11 cellular contexts compared by ENCODE assay signal in genomic region chr20:33399924-33400323, GRCh38. TPM values are rescaled to one million over a fixed set of nuclear protein-coding genes. Genes with fewer than 3 reads are reported as not detected.
DNase-seq lines count a peak whose midpoint lies in the region; ATAC-seq and TF ChIP-seq lines count a peak whose summit lies in the region.
"Had no signal": no experiment of that assay in that cellular context is flagged by ENCODE, and none has a peak within 500 bp of the region (broad histone marks: within the 10 kb centered on the region; RNA-seq: fewer than 3 reads in every experiment).

No MANE protein-coding gene starts in this region.

- H3K9me3 Mint-ChIP-seq in activated naive CD4-positive, alpha-beta T cell treated with anti-CD3 and anti-CD28 coated beads for 36 hours = no peaks in the 10 kb centered on the region
- no peaks in the 10 kb centered on the region for H3K9me3 Mint-ChIP-seq in WTC11

- TF ChIP-seq CTCF in WTC11 (IDR thresholded peaks at IDR 0.05) = no peak
- TF ChIP-seq CTCF in suprapubic skin (IDR thresholded peaks at IDR 0.05) = no peak
- no peak for TF ChIP-seq CTCF in GM20000 (IDR thresholded peaks at IDR 0.05; ENCODE audit: extremely low read depth, missing control alignments)

- H3K36me3 Mint-ChIP-seq in activated naive CD4-positive, alpha-beta T cell treated with anti-CD3 and anti-CD28 coated beads for 36 hours (ENCODE audit: low read depth) = peaks cover 6% of the 10 kb centered on the region
- peaks cover 14% of the 10 kb centered on the region for H3K36me3 Mint-ChIP-seq in WTC11

- POLR2A ChIA-PET in WTC11 (lab: Charles Lee) = no interaction called here

- intact Hi-C loops in activated naive CD4-positive, alpha-beta T cell treated with anti-CD3 and anti-CD28 coated beads for 36 hours (cut with micrococcal nuclease) = loop anchor here (2.0 kb wide), 1 partner anchor 267 kb away; the partner anchor contains the start of gene ACTL10

- peak overlapping the region; percentile 94 for H3K4me3 Mint-ChIP-seq in activated naive CD4-positive, alpha-beta T cell treated with anti-CD3 and anti-CD28 coated beads for 36 hours
- peak overlapping the region; percentile 93 for H3K4me3 Mint-ChIP-seq in WTC11

- H3K36me3 ChIP-seq in iPS-15b (ENCODE audit: control insufficient read depth, insufficient read depth, low read length) = no peaks in the 10 kb centered on the region
- peaks cover 17% of the 10 kb centered on the region for H3K36me3 ChIP-seq in suprapubic skin

- H3K4me1 ChIP-seq in iPS-15b (ENCODE audit: control insufficient read depth, insufficient read depth, low read length) = no peaks in the 10 kb centered on the region
- H3K4me1 ChIP-seq in suprapubic skin = peaks cover 26% of the 10 kb centered on the region

- no peak for TF ChIP-seq POLR2A in suprapubic skin (IDR thresholded peaks at IDR 0.05)

- ATAC-seq in WTC11 (no peak), HG03521 (IDR thresholded peaks at IDR 0.05; ENCODE audit: unreplicated experiment) (no peak)

- H3K9ac ChIP-seq in iPS-15b (ENCODE audit: low read depth, low read length) = peak overlapping the region; percentile 54

- WGBS in suprapubic skin = 64% methylated on average over 6 of the region's 6 CpGs

- H3K27ac Mint-ChIP-seq in activated naive CD4-positive, alpha-beta T cell treated with anti-CD3 and anti-CD28 coated beads for 36 hours = no peak overlapping the region
- H3K27ac Mint-ChIP-seq in WTC11 = no peak overlapping the region

- TF ChIP-seq EP300 in suprapubic skin (IDR thresholded peaks at IDR 0.05) = no peak

- H3K27me3 ChIP-seq in iPS-15b (ENCODE audit: control insufficient read depth, insufficient read depth, low read length) = no peaks in the 10 kb centered on the region
- H3K27me3 ChIP-seq in suprapubic skin = no peaks in the 10 kb centered on the region

- DNase-seq in activated naive CD4-positive, alpha-beta T cell treated with anti-CD3 and anti-CD28 coated beads for 36 hours = no peak
- no peak for DNase-seq in activated naive CD4-positive, alpha-beta T cell treated with anti-CD3 and anti-CD28 coated beads, Interleukin-2, amount 50 U/mL, for 16 hours
- DNase-seq in WTC11 (ENCODE audit: low spot score) (no peak), suprapubic skin (ENCODE audit: low spot score in 2 of 2) (no peak), GM20000 (ENCODE audit: low spot score) (no peak), cerebellar nuclear complex (lab: John Stamatoyannopoulos, UW) (no peak)
- DNase-seq: activated CD8-positive, alpha-beta memory T cell treated with anti-CD3 and anti-CD28 coated beads, Interleukin-2, amount 50 U/mL, for 48 hours; islet precursor cell; NCI-H187 had no signal

- H3K27ac ChIP-seq in suprapubic skin = no peak overlapping the region

- H3K27me3 Mint-ChIP-seq in activated naive CD4-positive, alpha-beta T cell treated with anti-CD3 and anti-CD28 coated beads for 36 hours (ENCODE audit: low read depth) = no peaks in the 10 kb centered on the region
- H3K27me3 Mint-ChIP-seq in WTC11 (ENCODE audit: low read depth) = no peaks in the 10 kb centered on the region

- H3K4me1 Mint-ChIP-seq in activated naive CD4-positive, alpha-beta T cell treated with anti-CD3 and anti-CD28 coated beads for 36 hours (ENCODE audit: low read depth) = peaks cover 42% of the 10 kb centered on the region
- peaks cover 11% of the 10 kb centered on the region for H3K4me1 Mint-ChIP-seq in WTC11

- H3K9me3 ChIP-seq in iPS-15b (ENCODE audit: control insufficient read depth, insufficient read depth, low read length) = no peaks in the 10 kb centered on the region
- H3K9me3 ChIP-seq in suprapubic skin = no peaks in the 10 kb centered on the region

- CTCF ChIA-PET in activated naive CD4-positive, alpha-beta T cell treated with anti-CD3 and anti-CD28 coated beads for 36 hours (lab: Charles Lee) = interaction anchor here (0.9 to 1.0 kb wide), 2 partner anchors 52 to 189 kb away, joined by 3 read pairs; no protein-coding TSS in a partner anchor
- CTCF ChIA-PET in WTC11 (lab: Charles Lee) = interaction anchor here (1.0 to 3.2 kb wide), 5 partner anchors 44 to 267 kb away, joined by 3 to 18 read pairs (median 5); partner anchors contain the start of genes ACTL10 and SNTA1

- peak overlapping the region; percentile 98 for H3K4me3 ChIP-seq in iPS-15b (ENCODE audit: low read depth, low read length)
- H3K4me3 ChIP-seq in suprapubic skin = peak overlapping the region; percentile 80

TF ChIP-seq in WTC11, 78 proteins besides CTCF, POLR2A, EP300 and RAD21:
- TF ChIP-seq GABPB1 (CRISPR knock-in tag; IDR thresholded peaks at IDR 0.05) (0 out of 2 replicates have a peak, but pooled peaks have one; percentile 25), RORB (CRISPR knock-in tag; IDR thresholded peaks at IDR 0.05) (no peak)

RNA-seq across cellular contexts. Expression of gene CDK5RAP1, which starts 1.4 kb away (rescaled TPM):
- 10 to 100 TPM; 42.4 to 43.0 TPM for total RNA-seq in activated naive CD4-positive, alpha-beta T cell treated with anti-CD3 and anti-CD28 coated beads for 36 hours
- 47.6 to 56.3 TPM (median 52.8 TPM) in 3 replicates for total RNA-seq in WTC11 (2021)
- 10 to 100 TPM; 23.1 to 75.7 (median 27.3) TPM for total RNA-seq in suprapubic skin

RNA-seq across cellular contexts. Expression of gene SNTA1, which starts 43.6 kb away (rescaled TPM):
- 1 to 10 TPM; 2.6 to 2.9 TPM for total RNA-seq in activated naive CD4-positive, alpha-beta T cell treated with anti-CD3 and anti-CD28 coated beads for 36 hours
- total RNA-seq in WTC11 (2021) = 5.3 to 6.3 TPM (median 6.2 TPM) in 3 replicates
- total RNA-seq in suprapubic skin = 10 to 100 TPM in 3 of 4 donors, 1 to 10 TPM in 1; 8.1 to 20.0 (median 14.1) TPM
